Comparison of ENCODE assay signal across 8 cellular contexts in the genomic region with DNA sequence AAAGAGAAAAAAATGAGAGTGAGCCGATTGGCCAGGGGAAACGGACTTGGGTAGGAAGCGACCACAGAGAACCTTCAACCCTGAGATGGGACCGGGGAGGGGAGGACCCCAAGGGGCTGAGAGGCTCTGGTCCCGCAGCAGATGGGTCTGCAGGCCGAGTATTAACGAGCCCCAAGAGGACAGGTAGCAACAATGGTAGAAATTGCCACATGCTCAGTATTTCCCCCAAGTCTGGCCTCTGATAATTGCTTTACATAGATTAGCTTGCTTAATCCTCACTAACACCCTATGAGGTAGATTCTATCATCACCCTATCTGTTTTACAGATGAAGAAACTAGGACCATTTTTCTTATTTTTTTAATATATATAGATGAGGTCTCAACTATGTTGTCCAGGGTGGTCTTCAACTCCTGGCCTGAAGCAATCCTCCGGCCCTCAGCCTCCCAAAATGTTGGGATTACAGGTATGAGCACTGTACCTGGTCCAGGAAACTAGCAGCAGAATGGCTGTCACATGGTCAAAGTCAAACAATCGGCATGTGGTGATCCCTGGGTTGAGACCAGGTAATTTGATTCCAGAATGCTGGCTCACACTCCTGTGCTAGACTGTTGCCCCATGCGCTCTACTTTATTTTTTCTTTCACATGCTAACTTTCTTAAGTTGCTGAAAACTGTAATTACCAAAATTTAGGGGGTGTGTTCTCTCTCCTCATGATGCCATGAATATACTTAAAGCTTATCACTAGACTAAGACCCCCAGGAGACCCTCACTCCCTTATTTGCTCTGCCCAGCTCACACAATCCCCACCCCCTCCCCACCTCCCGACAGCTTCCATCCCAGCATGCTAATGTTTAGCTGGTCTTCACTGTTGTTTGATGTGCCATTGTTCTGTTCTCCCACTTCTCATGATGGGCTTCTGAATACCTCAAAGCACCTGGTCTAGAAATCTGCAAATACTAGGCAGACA.
DNase-seq lines count a peak whose midpoint lies in the region; ATAC-seq, FAIRE-seq and TF ChIP-seq lines count a peak whose summit lies in the region.

No MANE protein-coding gene starts in this region.

- no peaks in the 10 kb centered on the region for H3K79me2 ChIP-seq in astrocyte (ENCODE audit: insufficient read depth, low read length)

- no peak overlapping the region for H3K4me3 Mint-ChIP-seq in astrocyte (ENCODE audit: unreplicated experiment)
- H3K4me3 Mint-ChIP-seq in effector memory CD8-positive, alpha-beta T cell, result no peak overlapping the region

- in situ Hi-C loops in KBM-7 (cut with MboI; ENCODE audit: low pct_unique_long_range_greater_than_20kb, low sequenced_read_pairs), result no loop called here

- H3K4me3 ChIP-seq in astrocyte (ENCODE audit: insufficient read depth, low read depth, low read length) (no peak overlapping the region), pancreas (no peak overlapping the region)

- H3K9me3 Mint-ChIP-seq in astrocyte (ENCODE audit: unreplicated experiment), result no peaks in the 10 kb centered on the region
- H3K9me3 Mint-ChIP-seq in effector memory CD8-positive, alpha-beta T cell, result no peaks in the 10 kb centered on the region

- intact Hi-C loops in pancreas (cut with DNase I), result loop anchor here in 2 of 3 donors (10.0 kb wide), 1 partner anchor 313 kb away; no protein-coding TSS in a partner anchor

- peak overlapping the region; percentile 44 for H3K27ac Mint-ChIP-seq in astrocyte (ENCODE audit: unreplicated experiment)
- H3K27ac Mint-ChIP-seq in effector memory CD8-positive, alpha-beta T cell, result peak overlapping the region in 1 of 2 donors; percentile 54

- no peak overlapping the region for H3K9ac ChIP-seq in astrocyte (ENCODE audit: low read length)

- H3K36me3 ChIP-seq in astrocyte (ENCODE audit: insufficient read depth, low read length) (no peaks in the 10 kb centered on the region), pancreas (peaks cover 0 to 6% (median 0%) of the 10 kb centered on the region in 3 donors)

- H3K4me1 Mint-ChIP-seq in astrocyte (ENCODE audit: low read depth, unreplicated experiment), result peaks cover 3% of the 10 kb centered on the region
- H3K4me1 Mint-ChIP-seq in effector memory CD8-positive, alpha-beta T cell (ENCODE audit: low read depth in 2 of 2), result peaks cover 5 to 8% of the 10 kb centered on the region in 2 donors

- no peaks in the 10 kb centered on the region for H4K20me1 ChIP-seq in astrocyte (ENCODE audit: insufficient read depth, low read length)

- no peak overlapping the region for H3K4me2 ChIP-seq in astrocyte (ENCODE audit: low read length)

- no peaks in the 10 kb centered on the region for H3K27me3 ChIP-seq in astrocyte (ENCODE audit: insufficient read depth, low read length)
- H3K27me3 ChIP-seq in pancreas, result no peaks in the 10 kb centered on the region

- H3K9me3 ChIP-seq in astrocyte (ENCODE audit: insufficient read depth, low read depth, low read length) (no peaks in the 10 kb centered on the region), pancreas (no peaks in the 10 kb centered on the region)

- H3K4me1 ChIP-seq in astrocyte (ENCODE audit: insufficient read depth, low read length) (no peaks in the 10 kb centered on the region), pancreas (peaks cover 9 to 17% (median 15%) of the 10 kb centered on the region in 3 donors)

- WGBS in pancreas, 2 donors, result 60 to 63% methylated on average over 11 of the region's 11 CpGs

- TF ChIP-seq CTCF in astrocyte (IDR thresholded peaks at IDR 0.05; ENCODE audit: insufficient read depth, low read depth, low read length) (no peak), pancreas (IDR thresholded peaks at IDR 0.05) (no peak)

- no peaks in the 10 kb centered on the region for H3K27me3 Mint-ChIP-seq in astrocyte (ENCODE audit: low read depth, unreplicated experiment)
- H3K27me3 Mint-ChIP-seq in effector memory CD8-positive, alpha-beta T cell, result no peaks in the 10 kb centered on the region

- H3K36me3 Mint-ChIP-seq in astrocyte (ENCODE audit: low read depth, unreplicated experiment), result peaks cover 12% of the 10 kb centered on the region
- H3K36me3 Mint-ChIP-seq in effector memory CD8-positive, alpha-beta T cell (ENCODE audit: insufficient read depth), result peaks cover 26% of the 10 kb centered on the region

- no peak overlapping the region for H2AFZ ChIP-seq in astrocyte (ENCODE audit: low read depth, low read length)

- DNase-seq in NCI-H2029 treated with DMSO at 0.1 percent for 48 hours (lab: John Stamatoyannopoulos, UW), result peak; percentile 77
- DNase-seq in astrocyte (ENCODE audit: low read depth), result no peak
- DNase-seq in pancreas, result peak in 3 of 6 donors; percentile 51 to 59 (median 55)
- DNase-seq in KBM-7, result no peak
- DNase-seq in effector memory CD8-positive, alpha-beta T cell, result no peak

- FAIRE-seq in astrocyte (lab: Jason Lieb, UNC) (no peak), pancreas (lab: Jason Lieb, UNC) (no peak)

- ATAC-seq in GM21360 (IDR thresholded peaks at IDR 0.05; ENCODE audit: unreplicated experiment), result peak; percentile 11
- peak; percentile 88 to 95 (median 92) for ATAC-seq in pancreas
- no peak for ATAC-seq in effector memory CD8-positive, alpha-beta T cell (replicated peaks)
- ATAC-seq in GM19328 (IDR thresholded peaks at IDR 0.05; ENCODE audit: unreplicated experiment), result no peak
- no peak for ATAC-seq in HG02623 (IDR thresholded peaks at IDR 0.05; ENCODE audit: unreplicated experiment)

- H3K27ac ChIP-seq in astrocyte (ENCODE audit: low read depth, low read length), result no peak overlapping the region
- H3K27ac ChIP-seq in pancreas, result peak overlapping the region in 2 of 4 donors; percentile 17 to 22

Comparison
In these comparisons a context has a peak if more than half of its experiments do, and no peak if none do; other contexts are left out.
1. ATAC-seq: peak in GM21360 (single experiment) and pancreas (4 of 4); none in effector memory CD8-positive, alpha-beta T cell (single experiment), GM19328 (single experiment) and HG02623 (single experiment).